In the genomic region with DNA sequence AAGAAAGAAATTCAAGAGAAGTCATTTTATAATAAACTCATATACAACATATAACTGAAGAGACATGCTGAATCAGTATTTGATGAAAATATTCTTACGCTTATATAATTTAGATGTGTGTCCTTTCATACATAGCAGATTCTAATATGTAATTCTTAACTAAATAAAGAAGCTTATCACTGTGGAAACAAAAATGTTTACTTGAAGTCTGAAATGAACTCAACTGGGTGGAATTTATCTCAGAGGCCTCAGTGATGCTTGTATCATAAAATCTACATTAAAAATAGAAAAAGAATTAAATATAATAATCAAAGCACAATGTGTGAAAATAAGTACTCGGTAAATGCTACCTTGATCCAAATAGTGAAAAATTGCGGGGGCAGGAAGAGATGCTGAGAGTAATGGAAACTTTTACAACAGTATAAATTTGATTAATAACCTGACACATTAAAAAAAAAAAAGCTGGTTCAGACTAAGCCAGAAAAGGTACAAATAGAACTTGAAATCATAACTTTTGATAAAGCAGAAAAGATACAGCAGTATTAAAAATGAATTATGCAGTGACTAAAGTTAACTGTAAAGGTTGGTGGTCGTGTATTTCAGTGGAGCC, we compare ENCODE assay signal across 21 cellular contexts.
"Had no signal": no experiment of that assay in that cellular context is flagged by ENCODE, and none has a peak within 500 bp of the region (broad histone marks: within the 10 kb centered on the region; RNA-seq: fewer than 3 reads in every experiment).

No MANE protein-coding gene starts in this region.

- DNase-seq: Karpas-422, KG1, MG63, NCI-H1092, NCI-H1105 treated with DMSO at 0.1 percent for 48 hours, NCI-H1417 treated with DMSO at 0.1 percent for 48 hours, NCI-H146, NCI-H1694 treated with DMSO at 0.1 percent for 48 hours, NCI-H1930, NCI-H2081, NCI-H2107, NCI-H2227 treated with DMSO at 0.1 percent for 48 hours, NCI-H524, NCI-H526 treated with DMSO at 0.1 percent for 48 hours, NCI-H748 treated with DMSO at 0.1 percent for 48 hours, PC-9, Peyer's patch, RPMI8226, SHP77, SK-N-SH, SW 1271 had no signal

- H3K27me3 ChIP-seq: MG63, Peyer's patch had no signal

- H3K4me2 ChIP-seq: PC-9, SK-N-SH had no signal

- H2AFZ ChIP-seq: PC-9 had no signal

- H3K9me3 ChIP-seq: MG63, Peyer's patch, SK-N-SH had no signal

- H3K36me3 ChIP-seq: MG63, Peyer's patch had no signal

- H3K27ac ChIP-seq: PC-9, Peyer's patch had no signal

- H3K4me3 ChIP-seq: MG63, PC-9, Peyer's patch had no signal

- H3K9ac ChIP-seq: SK-N-SH had no signal
